In the genomic region with DNA sequence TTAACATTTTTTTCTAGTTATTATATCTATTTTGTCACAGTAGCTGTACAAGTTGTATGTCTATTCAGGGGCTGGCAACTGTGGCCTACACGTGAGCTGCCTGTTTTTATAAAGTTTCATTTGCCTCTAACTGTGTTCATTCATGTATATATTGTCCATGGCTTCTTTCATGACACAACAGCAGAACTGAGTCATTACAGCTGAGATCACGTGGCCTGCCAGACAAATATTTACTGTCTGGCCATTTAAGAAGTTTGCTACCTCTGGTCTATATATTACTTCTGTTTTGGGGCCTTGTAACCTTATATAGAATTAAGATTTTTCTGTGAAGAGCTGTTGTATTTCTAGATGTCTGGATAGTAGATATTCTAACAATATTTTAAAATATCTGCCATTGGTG, we compare ENCODE assay signal across 1 cellular context.
TF ChIP-seq lines count a peak whose summit lies in the region.

No MANE protein-coding gene starts in this region.

TF ChIP-seq in HepG2, 621 proteins besides CTCF, POLR2A, EP300 and RAD21:
- TF ChIP-seq SKIL (CRISPR knock-in tag; IDR thresholded peaks at IDR 0.05; ENCODE audit: borderline replicate concordance) (no peak), SAP130 (CRISPR knock-in tag; IDR thresholded peaks at IDR 0.05; ENCODE audit: low read depth) (0 out of 2 replicates have a peak, but pooled peaks have one; percentile 22), ZKSCAN1 (IDR thresholded peaks at IDR 0.05; ENCODE audit: low read length) (no peak), ZNF207 (IDR thresholded peaks at IDR 0.05; ENCODE audit: borderline replicate concordance) (no peak), FOSL2 (CRISPR knock-in tag; IDR thresholded peaks at IDR 0.05) (peak; percentile 67), USF2 (IDR thresholded peaks at IDR 0.05; ENCODE audit: low read depth, low read length) (0 out of 2 replicates have a peak, but pooled peaks have one; percentile 25), USF2 (CRISPR knock-in tag; IDR thresholded peaks at IDR 0.05; ENCODE audit: borderline replicate concordance) (no peak; the same call in 1 of the 2 replicates), NFE2 (CRISPR knock-in tag; IDR thresholded peaks at IDR 0.05) (no peak), TARDBP (CRISPR knock-in tag; IDR thresholded peaks at IDR 0.05) (no peak), IRX3 (CRISPR knock-in tag; IDR thresholded peaks at IDR 0.05; ENCODE audit: borderline replicate concordance, low read depth) (no peak)
- TF ChIP-seq, protein P1, sequence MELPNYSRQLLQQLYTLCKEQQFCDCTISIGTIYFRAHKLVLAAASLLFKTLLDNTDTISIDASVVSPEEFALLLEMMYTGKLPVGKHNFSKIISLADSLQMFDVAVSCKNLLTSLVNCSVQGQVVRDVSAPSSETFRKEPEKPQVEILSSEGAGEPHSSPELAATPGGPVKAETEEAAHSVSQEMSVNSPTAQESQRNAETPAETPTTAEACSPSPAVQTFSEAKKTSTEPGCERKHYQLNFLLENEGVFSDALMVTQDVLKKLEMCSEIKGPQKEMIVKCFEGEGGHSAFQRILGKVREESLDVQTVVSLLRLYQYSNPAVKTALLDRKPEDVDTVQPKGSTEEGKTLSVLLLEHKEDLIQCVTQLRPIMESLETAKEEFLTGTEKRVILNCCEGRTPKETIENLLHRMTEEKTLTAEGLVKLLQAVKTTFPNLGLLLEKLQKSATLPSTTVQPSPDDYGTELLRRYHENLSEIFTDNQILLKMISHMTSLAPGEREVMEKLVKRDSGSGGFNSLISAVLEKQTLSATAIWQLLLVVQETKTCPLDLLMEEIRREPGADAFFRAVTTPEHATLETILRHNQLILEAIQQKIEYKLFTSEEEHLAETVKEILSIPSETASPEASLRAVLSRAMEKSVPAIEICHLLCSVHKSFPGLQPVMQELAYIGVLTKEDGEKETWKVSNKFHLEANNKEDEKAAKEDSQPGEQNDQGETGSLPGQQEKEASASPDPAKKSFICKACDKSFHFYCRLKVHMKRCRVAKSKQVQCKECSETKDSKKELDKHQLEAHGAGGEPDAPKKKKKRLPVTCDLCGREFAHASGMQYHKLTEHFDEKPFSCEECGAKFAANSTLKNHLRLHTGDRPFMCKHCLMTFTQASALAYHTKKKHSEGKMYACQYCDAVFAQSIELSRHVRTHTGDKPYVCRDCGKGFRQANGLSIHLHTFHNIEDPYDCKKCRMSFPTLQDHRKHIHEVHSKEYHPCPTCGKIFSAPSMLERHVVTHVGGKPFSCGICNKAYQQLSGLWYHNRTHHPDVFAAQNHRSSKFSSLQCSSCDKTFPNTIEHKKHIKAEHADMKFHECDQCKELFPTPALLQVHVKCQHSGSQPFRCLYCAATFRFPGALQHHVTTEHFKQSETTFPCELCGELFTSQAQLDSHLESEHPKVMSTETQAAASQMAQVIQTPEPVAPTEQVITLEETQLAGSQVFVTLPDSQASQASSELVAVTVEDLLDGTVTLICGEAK (IDR thresholded peaks at IDR 0.05), result peak; percentile 17; the same call in 1 of the 2 replicates
- TF ChIP-seq, protein P1 (CRISPR knock-in tag; IDR thresholded peaks at IDR 0.05), result no peak
